21 cellular contexts compared by ENCODE assay signal in genomic region chr3:52406791-52407510, GRCh38. TPM values are rescaled to one million over a fixed set of nuclear protein-coding genes. Genes with fewer than 3 reads are reported as not detected.
DNase-seq lines count a peak whose midpoint lies in the region; ATAC-seq and TF ChIP-seq lines count a peak whose summit lies in the region.
"Had no signal": no experiment of that assay in that cellular context is flagged by ENCODE, and none has a peak within 500 bp of the region (broad histone marks: within the 10 kb centered on the region; RNA-seq: fewer than 3 reads in every experiment).

No MANE protein-coding gene starts in this region.

- no peak overlapping the region for H3K4me3 ChIP-seq in HUES6 (ENCODE audit: low read depth, low read length)
- H3K4me3 ChIP-seq: prostate gland, smooth muscle cell had no signal

- H3K27ac ChIP-seq in HUES6 (ENCODE audit: low read depth, low read length) = no peak overlapping the region
- H3K27ac ChIP-seq in foreskin keratinocyte = peak overlapping the region; percentile 86
- H3K27ac ChIP-seq: 22Rv1, prostate gland had no signal

- CTCF ChIA-PET in activated CD4-positive, alpha-beta T cell treated with anti-CD3 and anti-CD28 coated beads for 36 hours (lab: Charles Lee) = interaction anchor here (1.1 kb wide), 1 partner anchor 198 kb away, joined by 3 read pairs; no protein-coding TSS in a partner anchor

- H3K4me1 Mint-ChIP-seq in activated CD4-positive, alpha-beta T cell treated with anti-CD3 and anti-CD28 coated beads for 36 hours = peaks cover 27% of the 10 kb centered on the region

- H3K4me1 ChIP-seq in HUES6 (ENCODE audit: control insufficient read depth, insufficient read depth, low read length) = peaks cover 6% of the 10 kb centered on the region; the same call in 1 of the 2 replicates
- peaks cover 33% of the 10 kb centered on the region for H3K4me1 ChIP-seq in foreskin keratinocyte

- no peak for DNase-seq in activated CD4-positive, alpha-beta T cell treated with anti-CD3 and anti-CD28 coated beads for 36 hours
- DNase-seq in activated CD4-positive, alpha-beta T cell treated with anti-CD3 and anti-CD28 coated beads, Interleukin-2, amount 50 U/mL, for 4 hours = no peak
- DNase-seq in foreskin keratinocyte = no peak
- peak; percentile 57 for DNase-seq in sciatic nerve (ENCODE audit: low spot score)
- no peak for DNase-seq in NCI-H2081 treated with DMSO at 0.1 percent for 48 hours (lab: John Stamatoyannopoulos, UW)
- DNase-seq: activated CD4-positive, alpha-beta T cell treated with anti-CD3 and anti-CD28 coated beads for 4 hours; central memory CD4-positive, alpha-beta T cell; kidney glomerular epithelial cell; mesenchymal stem cell; NCI-H1105 treated with DMSO at 0.1 percent for 48 hours; NCI-H510A treated with DMSO at 0.1 percent for 48 hours; stimulated activated CD4-positive, alpha-beta T cell treated with anti-CD3 and anti-CD28 coated beads, Interleukin-4, amount 100 ng/mL, for 4 hours had no signal

- peak overlapping the region; percentile 2 for H3K9ac ChIP-seq in HUES6 (ENCODE audit: low read length)

- no peak overlapping the region for H3K4me3 Mint-ChIP-seq in activated CD4-positive, alpha-beta T cell treated with anti-CD3 and anti-CD28 coated beads for 36 hours

- TF ChIP-seq CTCF in foreskin keratinocyte (conservative IDR thresholded peaks at IDR 0.05) = no peak

- H3K36me3 Mint-ChIP-seq in activated CD4-positive, alpha-beta T cell treated with anti-CD3 and anti-CD28 coated beads for 36 hours (ENCODE audit: low read depth) = peaks cover 34% of the 10 kb centered on the region

- peaks cover 68% of the 10 kb centered on the region for H3K36me3 ChIP-seq in HUES6 (ENCODE audit: control insufficient read depth, insufficient read depth, low read length)

- no peaks in the 10 kb centered on the region for H3K9me3 ChIP-seq in HUES6 (ENCODE audit: control insufficient read depth, insufficient read depth, low read depth, low read length)
- H3K9me3 ChIP-seq: prostate gland had no signal

- peak overlapping the region; percentile 2 for H3K27ac Mint-ChIP-seq in activated CD4-positive, alpha-beta T cell treated with anti-CD3 and anti-CD28 coated beads for 36 hours
- H3K27ac Mint-ChIP-seq: activated T-helper 2 cell treated with anti-CD3 and anti-CD28 coated beads, Interferon-gamma antibody, Interleukin-2, Interleukin-4, amounts not matched to agents 10 μg/mL and 5 μg/mL and 100 μg/mL, durations not matched to agents 14 hours and 24 hours and 36 hours had no signal

- no peaks in the 10 kb centered on the region for H3K9me3 Mint-ChIP-seq in activated CD4-positive, alpha-beta T cell treated with anti-CD3 and anti-CD28 coated beads for 36 hours (ENCODE audit: low read depth)
- H3K9me3 Mint-ChIP-seq: activated T-helper 2 cell treated with anti-CD3 and anti-CD28 coated beads, Interferon-gamma antibody, Interleukin-2, Interleukin-4, amounts not matched to agents 10 μg/mL and 5 μg/mL and 100 μg/mL, durations not matched to agents 14 hours and 24 hours and 36 hours; naive thymus-derived CD8-positive, alpha-beta T cell had no signal

- intact Hi-C loops in activated CD4-positive, alpha-beta T cell treated with anti-CD3 and anti-CD28 coated beads for 36 hours (cut with DNase I, micrococcal nuclease) = no loop called here
- intact Hi-C loops in sciatic nerve (cut with DNase I) = no loop called here

- H3K27me3 Mint-ChIP-seq in activated CD4-positive, alpha-beta T cell treated with anti-CD3 and anti-CD28 coated beads for 36 hours = no peaks in the 10 kb centered on the region
- H3K27me3 Mint-ChIP-seq: naive thymus-derived CD8-positive, alpha-beta T cell had no signal

- ATAC-seq in activated CD4-positive, alpha-beta T cell treated with anti-CD3 and anti-CD28 coated beads for 36 hours = no peak
- ATAC-seq in foreskin keratinocyte (no peak), sciatic nerve (no peak), HG03571 (IDR thresholded peaks at IDR 0.05; ENCODE audit: unreplicated experiment) (no peak), GM19324 (IDR thresholded peaks at IDR 0.05; ENCODE audit: low FRiP score, unreplicated experiment) (no peak)
- ATAC-seq: naive thymus-derived CD8-positive, alpha-beta T cell had no signal

- POLR2A ChIA-PET in activated CD4-positive, alpha-beta T cell treated with anti-CD3 and anti-CD28 coated beads for 36 hours (lab: Charles Lee) = interaction anchor here (0.6 kb wide), 1 partner anchor 940 kb away, joined by 3 read pairs; no protein-coding TSS in a partner anchor

- H3K27me3 ChIP-seq in HUES6 (ENCODE audit: control insufficient read depth, insufficient read depth, low read length) = no peaks in the 10 kb centered on the region
- no peaks in the 10 kb centered on the region for H3K27me3 ChIP-seq in foreskin keratinocyte

RNA-seq across cellular contexts. Expression of gene BAP1, which starts 2.9 kb away (rescaled TPM):
- total RNA-seq in activated CD4-positive, alpha-beta T cell treated with anti-CD3 and anti-CD28 coated beads for 36 hours = 10 to 100 TPM; 80.6 to 94.1 TPM
- total RNA-seq in foreskin keratinocyte (126 and 128 TPM in 2 replicates), sciatic nerve (59.5 TPM)
- polyA plus RNA-seq in foreskin keratinocyte = 111 and 114 TPM in 2 replicates

RNA-seq across cellular contexts. Expression of gene PHF7, which starts 3.5 kb away (rescaled TPM):
- 10 to 100 TPM; 13.9 to 14.1 TPM for total RNA-seq in activated CD4-positive, alpha-beta T cell treated with anti-CD3 and anti-CD28 coated beads for 36 hours
- 8.2 and 8.6 TPM in 2 replicates for total RNA-seq in foreskin keratinocyte
- 4.9 and 5.6 TPM in 2 replicates for polyA plus RNA-seq in foreskin keratinocyte
- 11.4 TPM for total RNA-seq in sciatic nerve

RNA-seq across cellular contexts. Expression of gene SEMA3G, which starts 38.0 kb away (rescaled TPM):
- not detected for total RNA-seq in activated CD4-positive, alpha-beta T cell treated with anti-CD3 and anti-CD28 coated beads for 36 hours
- total RNA-seq in foreskin keratinocyte (0.10 and 0.21 TPM in 2 replicates), sciatic nerve (38.3 TPM)
- polyA plus RNA-seq in foreskin keratinocyte = 0.06 and 0.11 TPM in 2 replicates
- total RNA-seq: naive thymus-derived CD8-positive, alpha-beta T cell had no signal
- polyA plus RNA-seq: naive thymus-derived CD8-positive, alpha-beta T cell had no signal

RNA-seq across cellular contexts. Expression of gene TNNC1, which starts 46.9 kb away (rescaled TPM):
- 1 to 10 TPM; 2.7 to 4.2 TPM for total RNA-seq in activated CD4-positive, alpha-beta T cell treated with anti-CD3 and anti-CD28 coated beads for 36 hours
- not detected in 2 replicates for total RNA-seq in foreskin keratinocyte
- 0.19 TPM in 2 replicates for polyA plus RNA-seq in foreskin keratinocyte
- total RNA-seq in sciatic nerve = 205 TPM
- total RNA-seq: RPMI7951 had no signal

RNA-seq across cellular contexts. Expression of gene NISCH, which starts 48.5 kb away (rescaled TPM):
- total RNA-seq in activated CD4-positive, alpha-beta T cell treated with anti-CD3 and anti-CD28 coated beads for 36 hours = 10 to 100 TPM; 61.4 to 68.9 TPM
- total RNA-seq in foreskin keratinocyte (40.3 and 52.9 TPM in 2 replicates), sciatic nerve (163 TPM)
- polyA plus RNA-seq in foreskin keratinocyte = 20.9 and 23.9 TPM in 2 replicates

Comparison
In these comparisons a context has a peak if more than half of its experiments do, and no peak if none do; other contexts are left out.
1. RNA of gene SEMA3G, which starts 38.0 kb away (total RNA-seq): 38.3 TPM in sciatic nerve (single experiment); 0.10 to 0.21 TPM in foreskin keratinocyte and not detected in activated CD4-positive, alpha-beta T cell treated with anti-CD3 and anti-CD28 coated beads for 36 hours; every median in the first group is over 10 times any median in the second.